15 cellular contexts compared by ENCODE assay signal in the genomic region with DNA sequence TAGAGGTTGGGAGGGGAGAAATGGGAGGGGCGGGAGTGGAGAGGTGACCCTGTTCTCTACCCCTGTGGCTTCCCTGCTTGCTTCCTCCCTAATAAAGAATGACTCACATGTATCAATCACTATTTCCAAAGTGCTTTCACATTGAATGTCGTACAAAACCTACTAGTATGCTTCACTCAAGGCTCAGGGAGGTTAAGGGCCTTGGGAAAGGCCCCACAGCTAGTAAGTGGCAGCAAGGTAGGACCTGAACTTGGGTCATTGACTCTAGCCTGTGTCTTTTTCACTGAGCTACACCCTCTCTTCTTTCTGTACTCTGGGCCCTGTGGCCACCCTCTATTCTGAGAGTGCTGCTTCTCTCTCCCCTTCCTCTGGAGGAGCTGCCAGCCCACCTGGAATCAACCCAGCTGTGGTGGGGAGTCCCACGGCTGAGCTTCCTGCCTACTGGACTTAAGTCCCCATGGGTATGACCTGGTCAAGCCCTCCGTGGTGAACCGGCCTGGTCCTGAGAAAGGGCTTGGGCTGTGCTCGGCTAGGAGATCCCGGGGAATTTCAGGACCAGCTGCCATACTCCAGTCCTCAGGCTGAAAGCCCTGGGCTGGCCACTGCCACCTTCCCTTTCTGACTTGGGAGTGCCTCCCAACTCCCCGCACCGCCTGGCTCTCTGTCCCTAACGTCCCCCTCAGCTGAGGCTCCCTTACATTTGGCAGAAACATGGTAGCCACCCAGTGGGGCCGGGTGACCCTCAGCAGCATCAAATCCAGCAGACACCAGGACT. TPM values are rescaled to one million over a fixed set of nuclear protein-coding genes. Genes with fewer than 3 reads are reported as not detected.
A peak's percentile ranks its signal among the peaks of the same experiment; 100 is the strongest.
DNase-seq lines count a peak whose midpoint lies in the region; ATAC-seq and TF ChIP-seq lines count a peak whose summit lies in the region.
"Had no signal": no experiment of that assay in that cellular context is flagged by ENCODE, and none has a peak within 500 bp of the region (broad histone marks: within the 10 kb centered on the region; RNA-seq: fewer than 3 reads in every experiment).

No MANE protein-coding gene starts in this region.

- peak overlapping the region; percentile 67 for H3K27ac Mint-ChIP-seq in activated T-helper 1 cell treated with anti-CD3 and anti-CD28 coated beads, Interleukin-12 subunit alpha, Interleukin-12 subunit beta, Interleukin-2, Interleukin-4 antibody, amounts not matched to agents 30 ng/mL and 10 ng/mL and 1 ng/mL, durations not matched to agents 14 hours and 24 hours and 36 hours
- H3K27ac Mint-ChIP-seq in stimulated activated effector memory CD8-positive, alpha-beta T cell treated with anti-CD3 and anti-CD28 coated beads, Interleukin-12 subunit alpha, Interleukin-12 subunit beta, amount 100 ng/mL, for 72 hours, result peak overlapping the region; percentile 92

- H3K27me3 Mint-ChIP-seq in activated T-helper 1 cell treated with anti-CD3 and anti-CD28 coated beads, Interleukin-12 subunit alpha, Interleukin-12 subunit beta, Interleukin-2, Interleukin-4 antibody, amounts not matched to agents 30 ng/mL and 10 ng/mL and 1 ng/mL, durations not matched to agents 14 hours and 24 hours and 36 hours (ENCODE audit: insufficient read depth), result no peaks in the 10 kb centered on the region

- POLR2A ChIA-PET in RWPE1 (lab: Yijun Ruan, JAX; ENCODE audit: low non-redundant PET), result no interaction called here

- CTCF ChIA-PET in RWPE1 (lab: Yijun Ruan, JAX), result interaction anchor here (0.6 to 1.2 kb wide), 4 partner anchors 44 to 296 kb away, joined by 3 to 8 read pairs (median 3); no protein-coding TSS in a partner anchor

- ATAC-seq in stimulated activated effector memory CD8-positive, alpha-beta T cell treated with anti-CD3 and anti-CD28 coated beads, Interleukin-12 subunit alpha, Interleukin-12 subunit beta, amount 100 ng/mL, for 72 hours, result peak; percentile 18
- ATAC-seq in GM21528 (IDR thresholded peaks at IDR 0.05; ENCODE audit: low FRiP score, unreplicated experiment), result no peak
- ATAC-seq: foreskin keratinocyte had no signal

- TF ChIP-seq CTCF in RWPE1 (conservative IDR thresholded peaks at IDR 0.05; ENCODE audit: low read depth) (no peak), fibroblast of mammary gland (conservative IDR thresholded peaks at IDR 0.05; ENCODE audit: control insufficient read depth, insufficient read depth, low read depth, low read length) (no peak)

- intact Hi-C loops in activated T-helper 1 cell treated with anti-CD3 and anti-CD28 coated beads, Interleukin-12 subunit alpha, Interleukin-12 subunit beta, Interleukin-2, Interleukin-4 antibody, amounts not matched to agents 30 ng/mL and 10 ng/mL and 1 ng/mL, durations not matched to agents 14 hours and 24 hours and 36 hours (cut with micrococcal nuclease), result loop anchor here (2.0 kb wide), 1 partner anchor 17 kb away; no protein-coding TSS in a partner anchor

- DNase-seq in RWPE1 (ENCODE audit: low spot score), result no peak
- no peak for DNase-seq in activated T-helper 1 cell treated with anti-CD3 and anti-CD28 coated beads, Interleukin-12 subunit alpha, Interleukin-12 subunit beta, Interleukin-2, Interleukin-4 antibody, amounts not matched to agents 30 ng/mL and 10 ng/mL and 1 ng/mL, durations not matched to agents 14 hours and 24 hours and 36 hours (ENCODE audit: low spot score)
- peak; percentile 71 for DNase-seq in fibroblast of mammary gland (ENCODE audit: low read depth)
- no peak for DNase-seq in stimulated activated effector memory CD8-positive, alpha-beta T cell treated with anti-CD3 and anti-CD28 coated beads, Interleukin-12 subunit alpha, Interleukin-12 subunit beta, amount 100 ng/mL, for 72 hours (ENCODE audit: low spot score in 2 of 2)
- no peak for DNase-seq in NCI-H146 (lab: John Stamatoyannopoulos, UW)
- DNase-seq in HUDEP-2 (lab: John Stamatoyannopoulos, UW; ENCODE audit: unreplicated experiment in 76 of 76), result no peak
- DNase-seq in mucosa of gallbladder (ENCODE audit: low spot score), result no peak
- DNase-seq: activated CD4-positive, alpha-beta T cell treated with anti-CD3 and anti-CD28 coated beads for 48 hours; anterior cingulate cortex; foreskin keratinocyte; immature natural killer cell; NCI-H1436; NCI-H510A; stimulated activated CD4-positive, alpha-beta T cell treated with anti-CD3 and anti-CD28 coated beads, Interleukin-2, amount 100 ng/mL, for 48 hours had no signal

- H3K4me1 Mint-ChIP-seq in activated T-helper 1 cell treated with anti-CD3 and anti-CD28 coated beads, Interleukin-12 subunit alpha, Interleukin-12 subunit beta, Interleukin-2, Interleukin-4 antibody, amounts not matched to agents 30 ng/mL and 10 ng/mL and 1 ng/mL, durations not matched to agents 14 hours and 24 hours and 36 hours (ENCODE audit: low read depth), result peaks cover 13% of the 10 kb centered on the region
- H3K4me1 Mint-ChIP-seq in stimulated activated effector memory CD8-positive, alpha-beta T cell treated with anti-CD3 and anti-CD28 coated beads, Interleukin-12 subunit alpha, Interleukin-12 subunit beta, amount 100 ng/mL, for 72 hours, result peaks cover 76% of the 10 kb centered on the region
- H3K4me1 Mint-ChIP-seq: immature natural killer cell had no signal

- H3K9me3 Mint-ChIP-seq in activated T-helper 1 cell treated with anti-CD3 and anti-CD28 coated beads, Interleukin-12 subunit alpha, Interleukin-12 subunit beta, Interleukin-2, Interleukin-4 antibody, amounts not matched to agents 30 ng/mL and 10 ng/mL and 1 ng/mL, durations not matched to agents 14 hours and 24 hours and 36 hours, result no peaks in the 10 kb centered on the region
- H3K9me3 Mint-ChIP-seq in stimulated activated effector memory CD8-positive, alpha-beta T cell treated with anti-CD3 and anti-CD28 coated beads, Interleukin-12 subunit alpha, Interleukin-12 subunit beta, amount 100 ng/mL, for 72 hours, result no peaks in the 10 kb centered on the region
- H3K9me3 Mint-ChIP-seq: immature natural killer cell had no signal

- no peak overlapping the region for H3K4me3 ChIP-seq in fibroblast of mammary gland (ENCODE audit: control insufficient read depth, low read depth, low read length)

- H3K4me3 Mint-ChIP-seq in activated T-helper 1 cell treated with anti-CD3 and anti-CD28 coated beads, Interleukin-12 subunit alpha, Interleukin-12 subunit beta, Interleukin-2, Interleukin-4 antibody, amounts not matched to agents 30 ng/mL and 10 ng/mL and 1 ng/mL, durations not matched to agents 14 hours and 24 hours and 36 hours, result no peak overlapping the region
- H3K4me3 Mint-ChIP-seq in stimulated activated effector memory CD8-positive, alpha-beta T cell treated with anti-CD3 and anti-CD28 coated beads, Interleukin-12 subunit alpha, Interleukin-12 subunit beta, amount 100 ng/mL, for 72 hours, result no peak overlapping the region
- H3K4me3 Mint-ChIP-seq: immature natural killer cell had no signal

- H3K36me3 Mint-ChIP-seq in activated T-helper 1 cell treated with anti-CD3 and anti-CD28 coated beads, Interleukin-12 subunit alpha, Interleukin-12 subunit beta, Interleukin-2, Interleukin-4 antibody, amounts not matched to agents 30 ng/mL and 10 ng/mL and 1 ng/mL, durations not matched to agents 14 hours and 24 hours and 36 hours (ENCODE audit: low read depth), result peaks cover 65% of the 10 kb centered on the region
- H3K36me3 Mint-ChIP-seq in stimulated activated effector memory CD8-positive, alpha-beta T cell treated with anti-CD3 and anti-CD28 coated beads, Interleukin-12 subunit alpha, Interleukin-12 subunit beta, amount 100 ng/mL, for 72 hours, result peaks cover 100% of the 10 kb centered on the region

- peak overlapping the region; percentile 90 for H3K27ac ChIP-seq in RWPE1
- H3K27ac ChIP-seq: foreskin keratinocyte had no signal

RNA-seq across cellular contexts. Expression of gene SLC48A1, which starts 13.0 kb away (rescaled TPM):
- 12.7 TPM in 2 replicates for total RNA-seq in activated T-helper 1 cell treated with anti-CD3 and anti-CD28 coated beads, Interleukin-12 subunit alpha, Interleukin-12 subunit beta, Interleukin-2, Interleukin-4 antibody, amounts not matched to agents 30 ng/mL and 10 ng/mL and 1 ng/mL, durations not matched to agents 14 hours and 24 hours and 36 hours
- total RNA-seq in mucosa of gallbladder, result 73.1 TPM

RNA-seq across cellular contexts. Expression of gene RAPGEF3, which starts 27.4 kb away (rescaled TPM):
- 4.7 and 6.5 TPM in 2 replicates for total RNA-seq in activated T-helper 1 cell treated with anti-CD3 and anti-CD28 coated beads, Interleukin-12 subunit alpha, Interleukin-12 subunit beta, Interleukin-2, Interleukin-4 antibody, amounts not matched to agents 30 ng/mL and 10 ng/mL and 1 ng/mL, durations not matched to agents 14 hours and 24 hours and 36 hours
- total RNA-seq in mucosa of gallbladder, result 54.8 TPM

RNA-seq across cellular contexts. Expression of gene HDAC7, which starts 33.6 kb away (rescaled TPM):
- 453 and 466 TPM in 2 replicates for total RNA-seq in activated T-helper 1 cell treated with anti-CD3 and anti-CD28 coated beads, Interleukin-12 subunit alpha, Interleukin-12 subunit beta, Interleukin-2, Interleukin-4 antibody, amounts not matched to agents 30 ng/mL and 10 ng/mL and 1 ng/mL, durations not matched to agents 14 hours and 24 hours and 36 hours
- 120 TPM for total RNA-seq in mucosa of gallbladder
